In genomic region chr1:154775559-154776338, GRCh38 we compare ENCODE assay signal across 22 cellular contexts.
A peak's percentile ranks its signal among the peaks of the same experiment; 100 is the strongest.
DNase-seq lines count a peak whose midpoint lies in the region; ATAC-seq and TF ChIP-seq lines count a peak whose summit lies in the region.
"Had no signal": no experiment of that assay in that cellular context is flagged by ENCODE, and none has a peak within 500 bp of the region (broad histone marks: within the 10 kb centered on the region; RNA-seq: fewer than 3 reads in every experiment).

No MANE protein-coding gene starts in this region.

- peak overlapping the region; percentile 2 for H3K4me3 Mint-ChIP-seq in neural progenitor cell
- no peak overlapping the region for H3K4me3 Mint-ChIP-seq in naive thymus-derived CD4-positive, alpha-beta T cell
- H3K4me3 Mint-ChIP-seq: activated naive CD8-positive, alpha-beta T cell treated with anti-CD3 and anti-CD28 coated beads, Interleukin-2, amount 50 U/mL, for 24 hours; CD4-positive, alpha-beta T cell; natural killer cell had no signal

- CTCF ChIA-PET in naive thymus-derived CD4-positive, alpha-beta T cell (lab: Charles Lee) = interaction anchor here (1.0 kb wide), 1 partner anchor 10 kb away, joined by 4 read pairs; no protein-coding TSS in a partner anchor

- DNase-seq in GM12865 (ENCODE audit: low read depth) (peak; percentile 16), NCI-H2227 (lab: John Stamatoyannopoulos, UW; ENCODE audit: unreplicated experiment) (peak; percentile 80), neural progenitor cell (ENCODE audit: low spot score) (no peak), hepatocyte (ENCODE audit: low spot score) (no peak)
- DNase-seq in naive thymus-derived CD4-positive, alpha-beta T cell = no peak
- no peak for DNase-seq in activated CD4-positive, alpha-beta T cell treated with anti-CD3 and anti-CD28 coated beads for 48 hours
- DNase-seq: activated CD8-positive, alpha-beta memory T cell treated with anti-CD3 and anti-CD28 coated beads, Interleukin-2, amount 50 U/mL, for 4 hours; activated naive CD8-positive, alpha-beta T cell treated with anti-CD3 and anti-CD28 coated beads, Interleukin-2, amount 50 U/mL, for 24 hours; body of pancreas; CD4-positive, alpha-beta T cell; kidney glomerular epithelial cell; mesendoderm; MM.1S; natural killer cell; NCI-H187; NCI-H446; NK-92 treated with Interleukin-12 subunit alpha and Interleukin-12 subunit beta, amount 100 ng/mL, for 24 hours; Peyer's patch; stimulated activated CD4-positive, alpha-beta T cell treated with anti-CD3 and anti-CD28 coated beads, Interleukin-1b, Interleukin-23, amount 100 ng/mL, for 48 hours; WERI-Rb-1 had no signal

- TF ChIP-seq CTCF in GM12865 (IDR thresholded peaks at IDR 0.05; ENCODE audit: insufficient read depth, low read depth, low read length, missing control alignments) (no peak), neural progenitor cell (IDR thresholded peaks at IDR 0.05) (no peak), hepatocyte (IDR thresholded peaks at IDR 0.05; ENCODE audit: poor library complexity) (no peak)

- no peaks in the 10 kb centered on the region for H3K9me2 ChIP-seq in hepatocyte (replicated peaks; ENCODE audit: insufficient read depth)

- H3K4me1 Mint-ChIP-seq in neural progenitor cell = peaks cover 57% of the 10 kb centered on the region
- peaks cover 0 to 7% (median 0%) of the 10 kb centered on the region in 7 donors for H3K4me1 Mint-ChIP-seq in naive thymus-derived CD4-positive, alpha-beta T cell
- H3K4me1 Mint-ChIP-seq: natural killer cell had no signal

- 86 to 88% methylated on average over 13 of the region's 13 CpGs for WGBS in ectodermal cell, 2 experiments
- 56% methylated on average over 13 of the region's 13 CpGs for WGBS in hepatocyte (ENCODE audit: low lambda C conversion rate, missing lambda C conversion rate)

- no peaks in the 10 kb centered on the region for H3F3A ChIP-seq in neural progenitor cell (ENCODE audit: low read depth)

- H3K27me3 ChIP-seq in ectodermal cell (ENCODE audit: control insufficient read depth, insufficient read depth, low read length, poor library complexity, severe bottlenecking) = no peaks in the 10 kb centered on the region
- H3K27me3 ChIP-seq in neural progenitor cell = no peaks in the 10 kb centered on the region
- no peaks in the 10 kb centered on the region for H3K27me3 ChIP-seq in hepatocyte
- H3K27me3 ChIP-seq in naive thymus-derived CD4-positive, alpha-beta T cell (ENCODE audit: control insufficient read depth in 2 of 2, insufficient read depth in 2 of 2, low read length in 2 of 2) = no peaks in the 10 kb centered on the region
- H3K27me3 ChIP-seq: Peyer's patch, suprapubic skin had no signal

- intact Hi-C loops in naive thymus-derived CD4-positive, alpha-beta T cell (cut with micrococcal nuclease) = no loop called here

- peaks cover 14% of the 10 kb centered on the region for H3K4me1 ChIP-seq in ectodermal cell (ENCODE audit: control insufficient read depth, insufficient read depth, low read length)
- peaks cover 12% of the 10 kb centered on the region for H3K4me1 ChIP-seq in neural progenitor cell
- H3K4me1 ChIP-seq in hepatocyte (ENCODE audit: insufficient read depth) = no peaks in the 10 kb centered on the region
- H3K4me1 ChIP-seq in naive thymus-derived CD4-positive, alpha-beta T cell (ENCODE audit: control insufficient read depth in 2 of 2, insufficient read depth in 2 of 2, low read length in 2 of 2) = no peaks in the 10 kb centered on the region
- H3K4me1 ChIP-seq: body of pancreas, Peyer's patch, suprapubic skin had no signal

- H3K9me3 Mint-ChIP-seq in neural progenitor cell = peaks cover 4% of the 10 kb centered on the region
- H3K9me3 Mint-ChIP-seq in naive thymus-derived CD4-positive, alpha-beta T cell = peaks cover 0 to 7% (median 0%) of the 10 kb centered on the region in 11 donors
- H3K9me3 Mint-ChIP-seq: CD4-positive, alpha-beta T cell; natural killer cell had no signal

- no peaks in the 10 kb centered on the region for H3K36me3 ChIP-seq in ectodermal cell (ENCODE audit: control insufficient read depth, insufficient read depth, low read length)
- H3K36me3 ChIP-seq in neural progenitor cell = no peaks in the 10 kb centered on the region
- H3K36me3 ChIP-seq in hepatocyte (replicated peaks; ENCODE audit: insufficient read depth, low read depth) = no peaks in the 10 kb centered on the region
- H3K36me3 ChIP-seq in naive thymus-derived CD4-positive, alpha-beta T cell (ENCODE audit: control insufficient read depth in 2 of 3, insufficient read depth in 3 of 3, low read length in 3 of 3) = no peaks in the 10 kb centered on the region
- H3K36me3 ChIP-seq: Peyer's patch, suprapubic skin, WERI-Rb-1 had no signal

- H3K9ac ChIP-seq in neural progenitor cell = no peak overlapping the region

- no peaks in the 10 kb centered on the region for H3K36me3 Mint-ChIP-seq in neural progenitor cell
- peaks cover 0 to 3% (median 0%) of the 10 kb centered on the region in 5 donors for H3K36me3 Mint-ChIP-seq in naive thymus-derived CD4-positive, alpha-beta T cell
- H3K36me3 Mint-ChIP-seq: natural killer cell had no signal

- POLR2A ChIA-PET in naive thymus-derived CD4-positive, alpha-beta T cell (lab: Charles Lee) = interaction anchor here (0.5 to 0.9 kb wide), 2 partner anchors 15 to 223 kb away, joined by 3 read pairs; no protein-coding TSS in a partner anchor

- H3K27ac Mint-ChIP-seq in neural progenitor cell = peak overlapping the region; percentile 66
- no peak overlapping the region for H3K27ac Mint-ChIP-seq in naive thymus-derived CD4-positive, alpha-beta T cell
- H3K27ac Mint-ChIP-seq: activated naive CD8-positive, alpha-beta T cell treated with anti-CD3 and anti-CD28 coated beads, Interleukin-2, amount 50 U/mL, for 24 hours; CD4-positive, alpha-beta T cell; natural killer cell had no signal

- H3K79me2 ChIP-seq in neural progenitor cell (ENCODE audit: low read depth) (no peaks in the 10 kb centered on the region), hepatocyte (no peaks in the 10 kb centered on the region)

- H2AFZ ChIP-seq in neural progenitor cell (replicated peaks) (no peak overlapping the region), hepatocyte (no peak overlapping the region)

- H3K4me3 ChIP-seq in GM12865 (ENCODE audit: low read depth, low read length) (no peak overlapping the region), ectodermal cell (ENCODE audit: insufficient read depth, low read depth, low read length) (no peak overlapping the region), neural progenitor cell (no peak overlapping the region), hepatocyte (no peak overlapping the region)
- H3K4me3 ChIP-seq in naive thymus-derived CD4-positive, alpha-beta T cell (ENCODE audit: low read length) = no peak overlapping the region
- H3K4me3 ChIP-seq: body of pancreas, Peyer's patch, suprapubic skin had no signal

- H3K27ac ChIP-seq in ectodermal cell (ENCODE audit: insufficient read depth, low read depth, low read length, poor library complexity, severe bottlenecking) = peak overlapping the region; percentile 29
- no peak overlapping the region for H3K27ac ChIP-seq in neural progenitor cell
- H3K27ac ChIP-seq in hepatocyte = no peak overlapping the region
- H3K27ac ChIP-seq in naive thymus-derived CD4-positive, alpha-beta T cell (ENCODE audit: low read depth, low read length) = no peak overlapping the region
- H3K27ac ChIP-seq: body of pancreas, Peyer's patch, suprapubic skin, WERI-Rb-1 had no signal

- no peak for ATAC-seq in naive thymus-derived CD4-positive, alpha-beta T cell
- ATAC-seq: activated naive CD8-positive, alpha-beta T cell treated with anti-CD3 and anti-CD28 coated beads, Interleukin-2, amount 50 U/mL, for 24 hours; body of pancreas; natural killer cell had no signal

- no peak overlapping the region for H3K4me2 ChIP-seq in neural progenitor cell
- H3K4me2 ChIP-seq in hepatocyte = no peak overlapping the region

- peaks cover 8% of the 10 kb centered on the region for H3K27me3 Mint-ChIP-seq in neural progenitor cell (ENCODE audit: insufficient read depth, low read depth)
- H3K27me3 Mint-ChIP-seq in naive thymus-derived CD4-positive, alpha-beta T cell = peaks cover 0 to 3% (median 0%) of the 10 kb centered on the region in 5 donors
- H3K27me3 Mint-ChIP-seq: activated naive CD8-positive, alpha-beta T cell treated with anti-CD3 and anti-CD28 coated beads, Interleukin-2, amount 50 U/mL, for 24 hours; CD4-positive, alpha-beta T cell had no signal

- H3K9me3 ChIP-seq in ectodermal cell (ENCODE audit: control insufficient read depth, low read length) = no peaks in the 10 kb centered on the region
- no peaks in the 10 kb centered on the region for H3K9me3 ChIP-seq in neural progenitor cell (ENCODE audit: low read depth)
- H3K9me3 ChIP-seq in hepatocyte (ENCODE audit: low read depth) = no peaks in the 10 kb centered on the region
- H3K9me3 ChIP-seq in naive thymus-derived CD4-positive, alpha-beta T cell (ENCODE audit: control insufficient read depth in 2 of 3, low read length in 3 of 3) = no peaks in the 10 kb centered on the region
- H3K9me3 ChIP-seq: body of pancreas, Peyer's patch, suprapubic skin had no signal

- H4K20me1 ChIP-seq in neural progenitor cell (ENCODE audit: low read depth) (no peaks in the 10 kb centered on the region), hepatocyte (ENCODE audit: insufficient read depth, poor library complexity, severe bottlenecking) (no peaks in the 10 kb centered on the region)

Comparison
In these comparisons a context has a peak if more than half of its experiments do, and no peak if none do; other contexts are left out.
1. DNase-seq: peak in GM12865 (single experiment) and NCI-H2227 (single experiment); none in neural progenitor cell (single experiment), hepatocyte (single experiment), naive thymus-derived CD4-positive, alpha-beta T cell (0 of 9) and activated CD4-positive, alpha-beta T cell treated with anti-CD3 and anti-CD28 coated beads for 48 hours (single experiment).